ENCODE assay signal across 19 cellular contexts in the genomic region with DNA sequence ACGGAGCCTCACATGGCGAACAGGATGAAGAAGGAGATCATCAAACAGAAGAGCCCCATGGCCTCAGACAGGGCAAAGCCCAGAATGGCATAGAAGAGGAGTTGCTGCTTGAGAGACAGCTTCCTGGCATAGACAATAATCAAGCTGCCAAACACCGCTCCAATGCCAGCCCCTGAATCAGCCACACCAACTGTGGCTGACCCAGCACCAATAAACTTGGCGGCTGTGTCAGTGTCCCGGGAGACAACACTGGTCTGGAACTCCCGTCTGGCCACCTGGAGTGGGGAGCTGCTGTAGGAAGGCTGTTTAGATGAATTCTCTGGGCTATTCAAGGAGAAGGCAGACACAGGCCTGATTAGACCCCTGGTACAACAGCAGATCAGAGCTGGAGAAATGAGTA.
DNase-seq lines count a peak whose midpoint lies in the region; ATAC-seq and TF ChIP-seq lines count a peak whose summit lies in the region.
"Had no signal": no experiment of that assay in that cellular context is flagged by ENCODE, and none has a peak within 500 bp of the region (broad histone marks: within the 10 kb centered on the region; RNA-seq: fewer than 3 reads in every experiment).

No MANE protein-coding gene starts in this region.

- H3K9me3 Mint-ChIP-seq in neural progenitor cell, result no peaks in the 10 kb centered on the region
- H3K9me3 Mint-ChIP-seq: activated CD4-positive, alpha-beta T cell treated with anti-CD3 and anti-CD28 coated beads, Interleukin-2, amount 10 ng/mL, durations not matched to agents 24 days and 14 days; activated naive CD8-positive, alpha-beta T cell treated with anti-CD3 and anti-CD28 coated beads for 36 hours; activated T-helper 17 cell treated with anti-CD3 and anti-CD28 coated beads, Interleukin-2, amount 50 U/mL, for 72 hours; brain; natural killer cell treated with Interleukin-12 subunit alpha and Interleukin-12 subunit beta and Interleukin-15 and Interleukin-18, amount 100 ng/mL, for 72 hours had no signal

- H3K27me3 Mint-ChIP-seq in neural progenitor cell (ENCODE audit: insufficient read depth, low read depth), result no peaks in the 10 kb centered on the region
- H3K27me3 Mint-ChIP-seq: activated CD4-positive, alpha-beta T cell treated with anti-CD3 and anti-CD28 coated beads, Interleukin-2, amount 10 ng/mL, durations not matched to agents 24 days and 14 days; activated naive CD8-positive, alpha-beta T cell treated with anti-CD3 and anti-CD28 coated beads for 36 hours; activated T-helper 17 cell treated with anti-CD3 and anti-CD28 coated beads, Interleukin-2, amount 50 U/mL, for 72 hours; brain; natural killer cell treated with Interleukin-12 subunit alpha and Interleukin-12 subunit beta and Interleukin-15 and Interleukin-18, amount 100 ng/mL, for 72 hours had no signal

- H2AFZ ChIP-seq in neural progenitor cell (replicated peaks), result no peak overlapping the region

- H3K4me1 ChIP-seq in gastrocnemius medialis, result peaks cover 16% of the 10 kb centered on the region in 2 donors
- H3K4me1 ChIP-seq in neural progenitor cell, result no peaks in the 10 kb centered on the region

- peak overlapping the region; percentile 42 to 66 for H3K27ac ChIP-seq in coronary artery
- H3K27ac ChIP-seq in gastrocnemius medialis, result peak overlapping the region; percentile 60 to 81 (median 76)
- H3K27ac ChIP-seq in neural progenitor cell, result no peak overlapping the region

- ATAC-seq in gastrocnemius medialis, result peak; percentile 94 to 99
- ATAC-seq: activated T-helper 17 cell treated with anti-CD3 and anti-CD28 coated beads, Interleukin-2, amount 50 U/mL, for 72 hours; natural killer cell treated with Interleukin-12 subunit alpha and Interleukin-12 subunit beta and Interleukin-15 and Interleukin-18, amount 100 ng/mL, for 72 hours had no signal

- TF ChIP-seq CTCF in coronary artery (IDR thresholded peaks at IDR 0.05), result no peak
- TF ChIP-seq CTCF in gastrocnemius medialis (IDR thresholded peaks at IDR 0.05 in 4 of 5, conservative IDR thresholded peaks at IDR 0.05 in 1 of 5), result no peak
- TF ChIP-seq CTCF in GM13976 (IDR thresholded peaks at IDR 0.05; ENCODE audit: borderline replicate concordance, control extremely low read depth, extremely low read depth, insufficient read depth, missing control alignments), result no peak
- no peak for TF ChIP-seq CTCF in neural progenitor cell (IDR thresholded peaks at IDR 0.05)

- H3K4me3 Mint-ChIP-seq in neural progenitor cell, result no peak overlapping the region
- H3K4me3 Mint-ChIP-seq: activated CD4-positive, alpha-beta T cell treated with anti-CD3 and anti-CD28 coated beads, Interleukin-2, amount 10 ng/mL, durations not matched to agents 24 days and 14 days; activated naive CD8-positive, alpha-beta T cell treated with anti-CD3 and anti-CD28 coated beads for 36 hours; activated T-helper 17 cell treated with anti-CD3 and anti-CD28 coated beads, Interleukin-2, amount 50 U/mL, for 72 hours; brain; natural killer cell treated with Interleukin-12 subunit alpha and Interleukin-12 subunit beta and Interleukin-15 and Interleukin-18, amount 100 ng/mL, for 72 hours had no signal

- H3F3A ChIP-seq in neural progenitor cell (ENCODE audit: low read depth), result no peaks in the 10 kb centered on the region

- no peak overlapping the region for H3K4me2 ChIP-seq in neural progenitor cell

- H3K9me3 ChIP-seq in gastrocnemius medialis (no peaks in the 10 kb centered on the region), neural progenitor cell (ENCODE audit: low read depth) (no peaks in the 10 kb centered on the region)

- peaks cover 0 to 8% of the 10 kb centered on the region in 2 donors for H3K36me3 ChIP-seq in gastrocnemius medialis
- no peaks in the 10 kb centered on the region for H3K36me3 ChIP-seq in neural progenitor cell

- in situ Hi-C loops in G401 (cut with HindIII; ENCODE audit: low sequenced_read_pairs) (no loop called here), gastrocnemius medialis (cut with MboI; ENCODE audit: low sequenced_read_pairs in 4 of 4) (no loop called here), GM13976 (cut with MboI; ENCODE audit: low sequenced_read_pairs, unreplicated experiment) (no loop called here)

- H3K4me1 Mint-ChIP-seq in neural progenitor cell, result no peaks in the 10 kb centered on the region
- H3K4me1 Mint-ChIP-seq: activated CD4-positive, alpha-beta T cell treated with anti-CD3 and anti-CD28 coated beads, Interleukin-2, amount 10 ng/mL, durations not matched to agents 24 days and 14 days; activated naive CD8-positive, alpha-beta T cell treated with anti-CD3 and anti-CD28 coated beads for 36 hours; activated T-helper 17 cell treated with anti-CD3 and anti-CD28 coated beads, Interleukin-2, amount 50 U/mL, for 72 hours; brain had no signal

- H4K20me1 ChIP-seq in neural progenitor cell (ENCODE audit: low read depth), result no peaks in the 10 kb centered on the region

- no peak overlapping the region for H3K4me3 ChIP-seq in coronary artery
- no peak overlapping the region for H3K4me3 ChIP-seq in gastrocnemius medialis
- no peak overlapping the region for H3K4me3 ChIP-seq in neural progenitor cell

- no peaks in the 10 kb centered on the region for H3K79me2 ChIP-seq in neural progenitor cell (ENCODE audit: low read depth)

- TF ChIP-seq POLR2A in gastrocnemius medialis (IDR thresholded peaks at IDR 0.05), result no peak

- intact Hi-C loops in gastrocnemius medialis (cut with DNase I; ENCODE audit: low total_unique reads), result loop anchor here (2.0 to 5.0 kb wide), 2 partner anchors 15 to 93 kb away; no protein-coding TSS in a partner anchor

- DNase-seq in G401 (ENCODE audit: low spot score) (peak; percentile 25), coronary artery (ENCODE audit: low spot score) (no peak), hippocampal formation (lab: John Stamatoyannopoulos, UW) (peak; percentile 3 to 5), gastrocnemius medialis (peak; percentile 76 to 88), HT-29 (ENCODE audit: low spot score) (no peak), NCI-H2196 treated with DMSO at 0.1 percent for 48 hours (lab: John Stamatoyannopoulos, UW; ENCODE audit: unreplicated experiment) (no peak), GM13976 (ENCODE audit: low spot score) (no peak), neural progenitor cell (ENCODE audit: low spot score) (no peak)
- DNase-seq: activated CD4-positive, alpha-beta T cell treated with anti-CD3 and anti-CD28 coated beads, Interleukin-2, amount 10 ng/mL, durations not matched to agents 24 days and 14 days; activated naive CD8-positive, alpha-beta T cell treated with anti-CD3 and anti-CD28 coated beads for 36 hours; kidney; NCI-H1436; NCI-H774; OCI-M1; SHP77 treated with DMSO at 0.1 percent for 48 hours; stimulated activated CD4-positive, alpha-beta T cell treated with anti-CD3 and anti-CD28 coated beads, Interleukin-4, amount 100 ng/mL, for 4 hours had no signal

- no peak overlapping the region for H3K27ac Mint-ChIP-seq in neural progenitor cell
- H3K27ac Mint-ChIP-seq: activated CD4-positive, alpha-beta T cell treated with anti-CD3 and anti-CD28 coated beads, Interleukin-2, amount 10 ng/mL, durations not matched to agents 24 days and 14 days; activated naive CD8-positive, alpha-beta T cell treated with anti-CD3 and anti-CD28 coated beads for 36 hours; activated T-helper 17 cell treated with anti-CD3 and anti-CD28 coated beads, Interleukin-2, amount 50 U/mL, for 72 hours had no signal

- H3K9ac ChIP-seq in neural progenitor cell, result no peak overlapping the region

- H3K27me3 ChIP-seq in gastrocnemius medialis (no peaks in the 10 kb centered on the region), neural progenitor cell (no peaks in the 10 kb centered on the region)

- H3K36me3 Mint-ChIP-seq in neural progenitor cell, result peaks cover 2% of the 10 kb centered on the region
- H3K36me3 Mint-ChIP-seq: activated naive CD8-positive, alpha-beta T cell treated with anti-CD3 and anti-CD28 coated beads for 36 hours; natural killer cell treated with Interleukin-12 subunit alpha and Interleukin-12 subunit beta and Interleukin-15 and Interleukin-18, amount 100 ng/mL, for 72 hours had no signal

Comparison
In these comparisons a context has a peak if more than half of its experiments do, and no peak if none do; other contexts are left out.
1. DNase-seq: peak in G401 (single experiment), hippocampal formation (2 of 2) and gastrocnemius medialis (2 of 2); none in coronary artery (single experiment), HT-29 (single experiment), NCI-H2196 treated with DMSO at 0.1 percent for 48 hours (single experiment), GM13976 (single experiment) and neural progenitor cell (single experiment).